ENCODE assay signal across 8 cellular contexts in genomic region chr10:21366108-21366507, GRCh38.
DNase-seq lines count a peak whose midpoint lies in the region; ATAC-seq, FAIRE-seq and TF ChIP-seq lines count a peak whose summit lies in the region.
"Not testable (repeated sequence)": the region's sequence is repeated elsewhere in the genome, so short reads cannot be mapped to it uniquely, and the experiment has no call there.

No MANE protein-coding gene starts in this region.

- not testable (repeated sequence) for H3K36me3 ChIP-seq in adipocyte (ENCODE audit: control insufficient read depth, insufficient read depth, low read length, severe bottlenecking); mesenchymal stem cell (ENCODE audit: control insufficient read depth in 1 of 2, insufficient read depth in 2 of 2, low read depth in 1 of 2, low read length in 2 of 2)

- peak overlapping the region; percentile 95 to 98 for H3K27ac ChIP-seq in A549
- not testable (repeated sequence) for H3K27ac ChIP-seq in mesenchymal stem cell (ENCODE audit: low read length, poor library complexity, severe bottlenecking)

- H3K4me3 ChIP-seq in A549; adipocyte (ENCODE audit: low read length); fibroblast of the aortic adventitia (ENCODE audit: low read depth, low read length); mesenchymal stem cell (ENCODE audit: insufficient read depth in 1 of 2, low read depth in 1 of 2, low read length in 2 of 2): not testable (repeated sequence)

- TF ChIP-seq CTCF in A549 (IDR thresholded peaks at IDR 0.05); fibroblast of the aortic adventitia (IDR thresholded peaks at IDR 0.05; ENCODE audit: insufficient read depth, low read length): not testable (repeated sequence)

- peak overlapping the region; percentile 83 for H3K4me2 ChIP-seq in A549
- not testable (repeated sequence) for H3K4me2 ChIP-seq in mesenchymal stem cell (ENCODE audit: low read length, poor library complexity, severe bottlenecking)

- TF ChIP-seq POLR2A in A549 (IDR thresholded peaks at IDR 0.05; ENCODE audit: low read length), result not testable (repeated sequence)

- DNase-seq in A549 (ENCODE audit: low read depth in 1 of 2, low spot score in 1 of 2) (peak in 1 of 2 experiments; percentile 95), H4 (ENCODE audit: low spot score) (peak; percentile 50), LoVo (ENCODE audit: low spot score) (peak; percentile 45), RKO (ENCODE audit: low spot score) (peak; percentile 85), adipocyte (ENCODE audit: low read depth) (peak; percentile 29), dermis blood vessel endothelial cell (peak; percentile 70), fibroblast of the aortic adventitia (ENCODE audit: low read depth) (peak; percentile 62), mesenchymal stem cell (peak; percentile 75)

- H4K91ac ChIP-seq in mesenchymal stem cell (ENCODE audit: low read length), result not testable (repeated sequence)

- WGBS in A549 (ENCODE audit: missing lambda C conversion rate), result 3% methylated on average over 6 of the region's 6 CpGs
- 34% methylated on average over 4 of the region's 6 CpGs for WGBS in mesenchymal stem cell

- not testable (repeated sequence) for H3K18ac ChIP-seq in mesenchymal stem cell (ENCODE audit: low read depth in 1 of 2, low read length in 2 of 2)

- H3K27me3 ChIP-seq in adipocyte (replicated peaks; ENCODE audit: control insufficient read depth, insufficient read depth, low read length); mesenchymal stem cell (ENCODE audit: control insufficient read depth in 1 of 2, insufficient read depth in 1 of 2, low read length in 2 of 2): not testable (repeated sequence)

- H2BK5ac ChIP-seq in mesenchymal stem cell (ENCODE audit: low read depth, low read length, poor library complexity, severe bottlenecking), result not testable (repeated sequence)

- TF ChIP-seq RAD21 in A549 (conservative IDR thresholded peaks at IDR 0.05 in 1 of 2, IDR thresholded peaks at IDR 0.05 in 1 of 2), result 0 out of 5 replicates have a peak, but pooled peaks of 1 of the 2 experiments have one; percentile 27

- not testable (repeated sequence) for H2AFZ ChIP-seq in mesenchymal stem cell (ENCODE audit: low read depth, low read length)

- not testable (repeated sequence) for H2AK5ac ChIP-seq in mesenchymal stem cell (ENCODE audit: low read length, severe bottlenecking)

- not testable (repeated sequence) for H3K79me1 ChIP-seq in mesenchymal stem cell (replicated peaks; ENCODE audit: low read length, poor library complexity, severe bottlenecking)

- not testable (repeated sequence) for H2BK15ac ChIP-seq in mesenchymal stem cell (ENCODE audit: low read depth, poor library complexity, severe bottlenecking)

- TF ChIP-seq EP300 in A549 (IDR thresholded peaks at IDR 0.05), result peak; percentile 49 to 71; a peak in 2 of 5 replicates

- FAIRE-seq in A549 (lab: Jason Lieb, UNC), result not testable (repeated sequence)

- not testable (repeated sequence) for H3K9me3 ChIP-seq in A549; adipocyte (ENCODE audit: control insufficient read depth, low read length); mesenchymal stem cell (ENCODE audit: control insufficient read depth, low read length)

- H3K9ac ChIP-seq in adipocyte (ENCODE audit: low read length); mesenchymal stem cell (ENCODE audit: low read length): not testable (repeated sequence)

- peak; percentile 64 to 70; a peak in 5 of 6 replicates for ATAC-seq in A549

- POLR2A ChIA-PET in A549 (lab: Yijun Ruan, JAX), result interaction anchor here (0.9 kb wide), 1 partner anchor 130 kb away, joined by 3 read pairs; no protein-coding TSS in a partner anchor

- H4K8ac ChIP-seq in mesenchymal stem cell (ENCODE audit: low read length), result not testable (repeated sequence)

- not testable (repeated sequence) for H3K14ac ChIP-seq in mesenchymal stem cell (ENCODE audit: low read length in 2 of 2)

- H3K4me1 ChIP-seq in A549 (peaks cover 81% of the 10 kb centered on the region), adipocyte (ENCODE audit: control insufficient read depth, insufficient read depth, low read length) (peaks cover 27% of the 10 kb centered on the region)
- H3K4me1 ChIP-seq in mesenchymal stem cell (ENCODE audit: control insufficient read depth, insufficient read depth, low read depth, low read length), result not testable (repeated sequence)

- not testable (repeated sequence) for H2BK12ac ChIP-seq in mesenchymal stem cell (ENCODE audit: low read length in 2 of 2)

- H3K4ac ChIP-seq in mesenchymal stem cell (ENCODE audit: low read depth in 1 of 2, low read length in 2 of 2), result not testable (repeated sequence)

- H2BK120ac ChIP-seq in mesenchymal stem cell (ENCODE audit: low read depth, low read length), result not testable (repeated sequence)

- H3K23ac ChIP-seq in mesenchymal stem cell (ENCODE audit: low read length in 2 of 2), result not testable (repeated sequence)

- CTCF ChIA-PET in A549 (lab: Yijun Ruan, JAX), result interaction anchor here (1.2 to 3.9 kb wide), 2 partner anchors 18 to 87 kb away, joined by 3 to 16 read pairs; no protein-coding TSS in a partner anchor

TF ChIP-seq in A549, 52 proteins besides CTCF, POLR2A, EP300 and RAD21:
- TF ChIP-seq JUNB (IDR thresholded peaks at IDR 0.05), result peak; percentile 81
- peak; percentile 67 to 83; a peak in 4 of 5 replicates for TF ChIP-seq JUN (IDR thresholded peaks at IDR 0.05)
- TF ChIP-seq SREBF2 (IDR thresholded peaks at IDR 0.05), result peak; percentile 29; the same call in 1 of the 2 replicates
- peak; percentile 65; the same call in 1 of the 2 replicates for TF ChIP-seq ATOH8 (CRISPR knock-in tag; IDR thresholded peaks at IDR 0.05; ENCODE audit: low read depth)
- TF ChIP-seq FOSL2 (IDR thresholded peaks at IDR 0.05), result peak; percentile 86
- TF ChIP-seq FOSL2 (CRISPR knock-in tag; IDR thresholded peaks at IDR 0.05), result peak; percentile 96
- TF ChIP-seq GATA3 (IDR thresholded peaks at IDR 0.05; ENCODE audit: borderline replicate concordance), result peak; percentile 86
- 0 out of 4 replicates have a peak, but pooled peaks of 1 of the 2 experiments have one; percentile 27 for TF ChIP-seq CEBPB (IDR thresholded peaks at IDR 0.05)
- peak; percentile 82 for TF ChIP-seq HOXB13 (CRISPR knock-in tag; IDR thresholded peaks at IDR 0.05; ENCODE audit: low read depth)
- TF ChIP-seq, protein P1, sequence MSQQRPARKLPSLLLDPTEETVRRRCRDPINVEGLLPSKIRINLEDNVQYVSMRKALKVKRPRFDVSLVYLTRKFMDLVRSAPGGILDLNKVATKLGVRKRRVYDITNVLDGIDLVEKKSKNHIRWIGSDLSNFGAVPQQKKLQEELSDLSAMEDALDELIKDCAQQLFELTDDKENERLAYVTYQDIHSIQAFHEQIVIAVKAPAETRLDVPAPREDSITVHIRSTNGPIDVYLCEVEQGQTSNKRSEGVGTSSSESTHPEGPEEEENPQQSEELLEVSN (IDR thresholded peaks at IDR 0.05; ENCODE audit: borderline replicate concordance, low read depth), result peak; percentile 21; the same call in 1 of the 2 replicates
- peak; percentile 74; the same call in 1 of the 2 replicates for TF ChIP-seq HEYL (CRISPR knock-in tag; IDR thresholded peaks at IDR 0.05)
- TF ChIP-seq HOXB5 (CRISPR knock-in tag; IDR thresholded peaks at IDR 0.05), result peak; percentile 75
- TF ChIP-seq MAFK (IDR thresholded peaks at IDR 0.05; ENCODE audit: partially characterized antibody), result peak; percentile 47
- peak; percentile 67; the same call in 1 of the 2 replicates for TF ChIP-seq ZNF302 (CRISPR knock-in tag; IDR thresholded peaks at IDR 0.05)
- 0 out of 2 replicates have a peak, but pooled peaks have one; percentile 6 for TF ChIP-seq FOXS1 (CRISPR knock-in tag; IDR thresholded peaks at IDR 0.05)
- TF ChIP-seq, protein P2, sequence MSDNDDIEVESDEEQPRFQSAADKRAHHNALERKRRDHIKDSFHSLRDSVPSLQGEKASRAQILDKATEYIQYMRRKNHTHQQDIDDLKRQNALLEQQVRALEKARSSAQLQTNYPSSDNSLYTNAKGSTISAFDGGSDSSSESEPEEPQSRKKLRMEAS (IDR thresholded peaks at IDR 0.05), result peak; percentile 81
- 0 out of 2 replicates have a peak, but pooled peaks have one; percentile 33 for TF ChIP-seq EHF (CRISPR knock-in tag; IDR thresholded peaks at IDR 0.05)
TF ChIP-seq in A549: peak in this region for 16; not testable (repeated sequence) for 36.
